3 cellular contexts compared by ENCODE assay signal in genomic region chr13:77250968-77251367, GRCh38.
TF ChIP-seq lines count a peak whose summit lies in the region.

No MANE protein-coding gene starts in this region.

TF ChIP-seq in SK-N-SH, 30 proteins besides CTCF, POLR2A, EP300 and RAD21:
- TF ChIP-seq PBX3 (IDR thresholded peaks at IDR 0.05), result no peak
- no peak for TF ChIP-seq TAF1 (IDR thresholded peaks at IDR 0.05; ENCODE audit: borderline replicate concordance, low read depth, low read length)
- TF ChIP-seq CHD2 (IDR thresholded peaks at IDR 0.05; ENCODE audit: low read length, partially characterized antibody), result no peak
- TF ChIP-seq YY1 (IDR thresholded peaks at IDR 0.05; ENCODE audit: low read depth), result no peak
- no peak for TF ChIP-seq MAX (IDR thresholded peaks at IDR 0.05; ENCODE audit: low read depth)
- TF ChIP-seq TCF12 (IDR thresholded peaks at IDR 0.05), result no peak
- no peak for TF ChIP-seq ZBTB33 (IDR thresholded peaks at IDR 0.05; ENCODE audit: borderline replicate concordance, low read depth)

TF ChIP-seq in SK-N-SH treated with all-trans-retinoic acid at 6 μM for 48 hours, 23 proteins besides CTCF, POLR2A, EP300 and RAD21 (continued from another document):
- TF ChIP-seq ISL1 (CRISPR knock-in tag; IDR thresholded peaks at IDR 0.05), result no peak
- no peak for TF ChIP-seq TCF4 (CRISPR knock-in tag; IDR thresholded peaks at IDR 0.05; ENCODE audit: borderline replicate concordance)
- no peak for TF ChIP-seq PPARA (CRISPR knock-in tag; IDR thresholded peaks at IDR 0.05; ENCODE audit: borderline replicate concordance)
- TF ChIP-seq CSRNP3 (CRISPR knock-in tag; IDR thresholded peaks at IDR 0.05), result no peak
- no peak for TF ChIP-seq TSHZ2 (CRISPR knock-in tag; IDR thresholded peaks at IDR 0.05)
- no peak for TF ChIP-seq ESRRG (CRISPR knock-in tag; IDR thresholded peaks at IDR 0.05)

TF ChIP-seq in H1, 55 proteins besides CTCF, POLR2A, EP300 and RAD21 (continued from another document):
- TF ChIP-seq BACH1 (IDR thresholded peaks at IDR 0.05; ENCODE audit: low read length) (no peak), SUZ12 (IDR thresholded peaks at IDR 0.05; ENCODE audit: low read length) (no peak), KDM4A (IDR thresholded peaks at IDR 0.05; ENCODE audit: low read depth, low read length, severe bottlenecking) (no peak), FOSL1 (IDR thresholded peaks at IDR 0.05; ENCODE audit: insufficient read depth, low read depth, low read length) (no peak), BCL11A (IDR thresholded peaks at IDR 0.05; ENCODE audit: low read depth in 2 of 2, low read length in 2 of 2) (no peak), TAF7 (optimal IDR thresholded peaks at IDR 0.05; ENCODE audit: borderline replicate concordance, low read depth, low read length) (no peak), ASH2L (IDR thresholded peaks at IDR 0.05; ENCODE audit: low read length) (no peak), E2F6 (IDR thresholded peaks at IDR 0.05) (no peak), EGR1 (IDR thresholded peaks at IDR 0.05; ENCODE audit: borderline replicate concordance, low read depth, low read length) (no peak), SIX5 (IDR thresholded peaks at IDR 0.05; ENCODE audit: low read depth, low read length) (no peak), GTF2F1 (IDR thresholded peaks at IDR 0.05; ENCODE audit: borderline replicate concordance, low read depth, low read length) (no peak), NANOG (IDR thresholded peaks at IDR 0.05; ENCODE audit: insufficient read depth, low read depth, low read length, poor library complexity, severe bottlenecking) (no peak), CHD7 (IDR thresholded peaks at IDR 0.05; ENCODE audit: insufficient replicate concordance, low read length) (no peak)
